ENCODE assay signal across 9 cellular contexts in genomic region chr17:77429735-77429984, GRCh38.
A peak's percentile ranks its signal among the peaks of the same experiment; 100 is the strongest.
DNase-seq lines count a peak whose midpoint lies in the region; ATAC-seq and TF ChIP-seq lines count a peak whose summit lies in the region.
"Had no signal": no experiment of that assay in that cellular context is flagged by ENCODE, and none has a peak within 500 bp of the region (broad histone marks: within the 10 kb centered on the region; RNA-seq: fewer than 3 reads in every experiment).

No MANE protein-coding gene starts in this region.

- peaks cover 33% of the 10 kb centered on the region for H3K4me1 Mint-ChIP-seq in activated T-helper 17 cell treated with anti-CD3 and anti-CD28 coated beads, Interleukin-2, amount 50 U/mL, for 72 hours
- H3K4me1 Mint-ChIP-seq in stimulated activated naive B cell treated with anti-CD40 and anti-IgM and Interleukin-4, amounts not matched to agents 10 μg/mL and 1 μg/mL and 100 μg/mL, for 72 hours, result peaks cover 66 to 93% of the 10 kb centered on the region in 2 donors

- peaks cover 7% of the 10 kb centered on the region; the same call in 1 of the 2 replicates for H3K36me3 ChIP-seq in IMR-90 (ENCODE audit: control insufficient read depth, insufficient read depth, low read length)

- intact Hi-C loops in IMR-90 (cut with micrococcal nuclease) (no loop called here), posterior vena cava (cut with DNase I) (loop anchor here in 1 of 2 donors (5.0 kb wide), 1 partner anchor 97 kb away; no protein-coding TSS in a partner anchor)

- peaks cover 15% of the 10 kb centered on the region for H3K36me3 Mint-ChIP-seq in activated T-helper 17 cell treated with anti-CD3 and anti-CD28 coated beads, Interleukin-2, amount 50 U/mL, for 72 hours (ENCODE audit: low read depth)
- peaks cover 3 to 11% of the 10 kb centered on the region in 2 donors for H3K36me3 Mint-ChIP-seq in stimulated activated naive B cell treated with anti-CD40 and anti-IgM and Interleukin-4, amounts not matched to agents 10 μg/mL and 1 μg/mL and 100 μg/mL, for 72 hours

- H4K91ac ChIP-seq in IMR-90 (ENCODE audit: insufficient read depth, low read depth, low read length), result peak overlapping the region; percentile 40; the same call in 1 of the 2 replicates

- no peak for TF ChIP-seq POLR2A in IMR-90 (IDR thresholded peaks at IDR 0.05; ENCODE audit: low read depth, low read length)

- H3K27me3 Mint-ChIP-seq in activated T-helper 17 cell treated with anti-CD3 and anti-CD28 coated beads, Interleukin-2, amount 50 U/mL, for 72 hours, result no peaks in the 10 kb centered on the region
- H3K27me3 Mint-ChIP-seq in stimulated activated naive B cell treated with anti-CD40 and anti-IgM and Interleukin-4, amounts not matched to agents 10 μg/mL and 1 μg/mL and 100 μg/mL, for 72 hours, result no peaks in the 10 kb centered on the region

- peak overlapping the region; percentile 25 for H2BK5ac ChIP-seq in IMR-90 (ENCODE audit: low read depth, low read length, poor library complexity, severe bottlenecking)

- H4K20me1 ChIP-seq in IMR-90 (ENCODE audit: insufficient read depth, low read length), result peaks cover 88% of the 10 kb centered on the region

- dilution Hi-C loops in IMR-90 (cut with HindIII; ENCODE audit: low sequenced_read_pairs, unreplicated experiment), result no loop called here

- H3K18ac ChIP-seq in IMR-90 (ENCODE audit: low read depth, low read length), result no peak overlapping the region

- peak overlapping the region; percentile 42; the same call in 1 of the 2 replicates for H3K56ac ChIP-seq in IMR-90 (ENCODE audit: extremely low read depth, insufficient read depth, low read length)

- H2AK5ac ChIP-seq in IMR-90 (ENCODE audit: low read depth, low read length), result peak overlapping the region; percentile 80

- ATAC-seq in IMR-90 (ENCODE audit: low read depth), result no peak
- ATAC-seq in activated T-helper 17 cell treated with anti-CD3 and anti-CD28 coated beads, Interleukin-2, amount 50 U/mL, for 72 hours (replicated peaks), result no peak
- peak; percentile 3 for ATAC-seq in left lobe of liver
- ATAC-seq in stimulated activated naive B cell treated with anti-CD40 and anti-IgM and Interleukin-4, amounts not matched to agents 10 μg/mL and 1 μg/mL and 100 μg/mL, for 72 hours (replicated peaks), result no peak
- ATAC-seq in GM21381 (IDR thresholded peaks at IDR 0.05; ENCODE audit: unreplicated experiment), result no peak

- H3K9me1 ChIP-seq in IMR-90 (ENCODE audit: insufficient read depth, low read length), result peaks cover 47% of the 10 kb centered on the region

- no TSS peak for BruUV-seq in IMR-90 (replicated peaks; lab: Mats Ljungman, UMichigan)

- H3K9me3 Mint-ChIP-seq in activated T-helper 17 cell treated with anti-CD3 and anti-CD28 coated beads, Interleukin-2, amount 50 U/mL, for 72 hours, result no peaks in the 10 kb centered on the region
- H3K9me3 Mint-ChIP-seq in stimulated activated naive B cell treated with anti-CD40 and anti-IgM and Interleukin-4, amounts not matched to agents 10 μg/mL and 1 μg/mL and 100 μg/mL, for 72 hours, result no peaks in the 10 kb centered on the region
- H3K9me3 Mint-ChIP-seq: activated naive CD4-positive, alpha-beta T cell treated with anti-CD3 and anti-CD28 coated beads, Interleukin-2, amount 50 U/mL, for 72 hours had no signal

- H3K27ac Mint-ChIP-seq in activated T-helper 17 cell treated with anti-CD3 and anti-CD28 coated beads, Interleukin-2, amount 50 U/mL, for 72 hours, result peak overlapping the region; percentile 78
- peak overlapping the region; percentile 22 for H3K27ac Mint-ChIP-seq in stimulated activated naive B cell treated with anti-CD40 and anti-IgM and Interleukin-4, amounts not matched to agents 10 μg/mL and 1 μg/mL and 100 μg/mL, for 72 hours

- H3K27ac ChIP-seq in IMR-90 (ENCODE audit: insufficient read depth, low read length), result peak overlapping the region; percentile 66

- H2BK20ac ChIP-seq in IMR-90 (ENCODE audit: low read depth, low read length), result peak overlapping the region; percentile 71; the same call in 1 of the 2 replicates

- H3K4me2 ChIP-seq in IMR-90 (ENCODE audit: low read depth, low read length), result no peak overlapping the region

- peak overlapping the region; percentile 15 for H2BK120ac ChIP-seq in IMR-90 (ENCODE audit: low read depth, low read length)

- TF ChIP-seq RAD21 in IMR-90 (IDR thresholded peaks at IDR 0.05; ENCODE audit: low read length), result no peak

- in situ Hi-C loops in IMR-90 (cut with MboI; ENCODE audit: low sequenced_read_pairs), result loop anchor here (5.0 kb wide), 2 partner anchors 63 to 107 kb away; no protein-coding TSS in a partner anchor

- peak overlapping the region; percentile 74 for H2AFZ ChIP-seq in IMR-90 (replicated peaks; ENCODE audit: low read length, poor library complexity)

- DNase-seq in IMR-90 (no peak), left lobe of liver (ENCODE audit: low spot score) (no peak), posterior vena cava (ENCODE audit: low spot score) (no peak)
- DNase-seq in stimulated activated naive B cell treated with anti-CD40 and anti-IgM and Interleukin-4, amounts not matched to agents 10 μg/mL and 1 μg/mL and 100 μg/mL, for 72 hours, result no peak
- no peak for DNase-seq in stimulated activated CD8-positive, alpha-beta memory T cell treated with anti-CD3 and anti-CD28 coated beads, Interleukin-4, amount 100 ng/mL, for 48 hours

- peak overlapping the region; percentile 93 for H2AK9ac ChIP-seq in IMR-90 (replicated peaks; ENCODE audit: low read depth, low read length, poor library complexity)

- H4K8ac ChIP-seq in IMR-90 (ENCODE audit: low read depth in 2 of 2, low read length in 2 of 2), result peak overlapping the region; percentile 3 to 31; a peak in 3 of 4 replicates

- H3K4me3 ChIP-seq in IMR-90 (ENCODE audit: insufficient read depth, low read depth, low read length), result no peak overlapping the region
- H3K4me3 ChIP-seq: MG63 had no signal

- POLR2A ChIA-PET in IMR-90 (lab: Charles Lee; ENCODE audit: unreplicated experiment), result interaction anchor here (0.5 kb wide), 1 partner anchor 528 kb away, joined by 3 read pairs; no protein-coding TSS in a partner anchor

- no peak for TF ChIP-seq CTCF in IMR-90 (conservative IDR thresholded peaks at IDR 0.05; ENCODE audit: low read depth, low read length)

- peaks cover 35 to 95% of the 10 kb centered on the region in 2 experiments for H3K79me1 ChIP-seq in IMR-90 (ENCODE audit: low read depth in 1 of 2, low read length in 2 of 2)

- H3K23ac ChIP-seq in IMR-90 (ENCODE audit: low read depth, low read length), result 0 out of 2 replicates have a peak overlapping the region, but pooled peaks have one; percentile 19

- 0 out of 2 replicates have a peak overlapping the region, but pooled peaks have one; percentile 19 for H3K14ac ChIP-seq in IMR-90 (replicated peaks; ENCODE audit: low read depth, low read length)

- WGBS in IMR-90 (ENCODE audit: extremely low coverage in 2 of 2, insufficient read length in 1 of 2), 2 experiments, result 61% methylated on average over 3 of the region's 5 CpGs; no CpG with 5 or more reads in 1 of the 2 experiments

- H3K4me1 ChIP-seq in IMR-90 (ENCODE audit: control insufficient read depth, insufficient read depth, low read length), result peaks cover 74% of the 10 kb centered on the region

- peak overlapping the region; percentile 66 for H3K4ac ChIP-seq in IMR-90 (ENCODE audit: low read depth, low read length)

- no peaks in the 10 kb centered on the region for H3K9me3 ChIP-seq in IMR-90 (ENCODE audit: control insufficient read depth, insufficient read depth, low read length)
- H3K9me3 ChIP-seq: MG63 had no signal

- peak overlapping the region; percentile 16; the same call in 1 of the 3 replicates for H2BK15ac ChIP-seq in IMR-90 (ENCODE audit: low read depth, low read length)

- peak overlapping the region; percentile 2; the same call in 1 of the 2 replicates for H3K9ac ChIP-seq in IMR-90 (ENCODE audit: low read depth, low read length)

- no peak overlapping the region for H4K5ac ChIP-seq in IMR-90 (ENCODE audit: low read depth, low read length)

- no peak overlapping the region for H3K4me3 Mint-ChIP-seq in activated T-helper 17 cell treated with anti-CD3 and anti-CD28 coated beads, Interleukin-2, amount 50 U/mL, for 72 hours
- peak overlapping the region in 1 of 2 donors; percentile 46 for H3K4me3 Mint-ChIP-seq in stimulated activated naive B cell treated with anti-CD40 and anti-IgM and Interleukin-4, amounts not matched to agents 10 μg/mL and 1 μg/mL and 100 μg/mL, for 72 hours

- no peaks in the 10 kb centered on the region for H3K27me3 ChIP-seq in IMR-90 (ENCODE audit: control insufficient read depth, insufficient read depth, low read length)
- H3K27me3 ChIP-seq: MG63 had no signal

- CTCF ChIA-PET in IMR-90 (lab: Yijun Ruan, JAX), result interaction anchor here (0.5 to 1.8 kb wide), 11 partner anchors 9 to 107 kb away, joined by 3 to 6 read pairs (median 4); no protein-coding TSS in a partner anchor

TF ChIP-seq in IMR-90, 13 proteins besides CTCF, POLR2A, EP300 and RAD21:
- TF ChIP-seq SMC3 (IDR thresholded peaks at IDR 0.05; ENCODE audit: low read depth, low read length) (no peak), USF2 (IDR thresholded peaks at IDR 0.05; ENCODE audit: low read depth, low read length) (no peak), CEBPB (IDR thresholded peaks at IDR 0.05; ENCODE audit: low read depth, low read length) (peak; percentile 91)
- TF ChIP-seq, protein P1, sequence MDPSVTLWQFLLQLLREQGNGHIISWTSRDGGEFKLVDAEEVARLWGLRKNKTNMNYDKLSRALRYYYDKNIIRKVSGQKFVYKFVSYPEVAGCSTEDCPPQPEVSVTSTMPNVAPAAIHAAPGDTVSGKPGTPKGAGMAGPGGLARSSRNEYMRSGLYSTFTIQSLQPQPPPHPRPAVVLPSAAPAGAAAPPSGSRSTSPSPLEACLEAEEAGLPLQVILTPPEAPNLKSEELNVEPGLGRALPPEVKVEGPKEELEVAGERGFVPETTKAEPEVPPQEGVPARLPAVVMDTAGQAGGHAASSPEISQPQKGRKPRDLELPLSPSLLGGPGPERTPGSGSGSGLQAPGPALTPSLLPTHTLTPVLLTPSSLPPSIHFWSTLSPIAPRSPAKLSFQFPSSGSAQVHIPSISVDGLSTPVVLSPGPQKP (IDR thresholded peaks at IDR 0.05; ENCODE audit: borderline replicate concordance, low read depth, low read length), result no peak
TF ChIP-seq in IMR-90: peak in this region for 1.
